In the genomic region with DNA sequence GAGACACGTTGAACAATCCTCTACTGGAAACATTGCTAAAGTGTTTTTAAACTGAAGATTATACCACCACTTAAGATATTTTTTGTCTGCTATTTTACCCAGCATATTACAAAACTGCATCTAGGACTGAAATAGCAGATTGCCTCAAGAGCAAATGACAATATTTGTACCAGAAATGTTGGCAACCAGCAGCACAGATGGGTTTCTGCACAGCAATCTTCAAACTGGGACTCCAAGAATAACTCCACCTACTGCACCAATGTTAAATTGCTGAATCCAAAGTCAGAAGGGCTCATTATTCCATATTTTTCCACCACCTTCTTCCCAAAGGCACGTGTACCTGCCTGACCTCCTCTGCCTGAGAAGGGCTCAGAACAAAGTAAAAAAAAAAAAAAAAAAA, we compare ENCODE assay signal across 16 cellular contexts.
DNase-seq lines count a peak whose midpoint lies in the region; ATAC-seq and TF ChIP-seq lines count a peak whose summit lies in the region.
"Had no signal": no experiment of that assay in that cellular context is flagged by ENCODE, and none has a peak within 500 bp of the region (broad histone marks: within the 10 kb centered on the region; RNA-seq: fewer than 3 reads in every experiment).

No MANE protein-coding gene starts in this region.

- TF ChIP-seq CTCF in activated B cell treated with CpG ODN at 0.5 μM for 24 hours (IDR thresholded peaks at IDR 0.05) (no peak), heart left ventricle (IDR thresholded peaks at IDR 0.05) (peak in 3 of 12 donors; percentile 19 to 40 (median 29)), smooth muscle cell (IDR thresholded peaks at IDR 0.05; ENCODE audit: borderline replicate concordance, insufficient read depth, poor library complexity, severe bottlenecking) (no peak)

- H4K20me1 ChIP-seq in smooth muscle cell (ENCODE audit: low read depth), result peaks cover 67% of the 10 kb centered on the region

- H3K36me3 ChIP-seq in HUES48 (ENCODE audit: control insufficient read depth, insufficient read depth, low read length) (no peaks in the 10 kb centered on the region), heart left ventricle (no peaks in the 10 kb centered on the region), smooth muscle cell (ENCODE audit: low read depth) (no peaks in the 10 kb centered on the region)

- no peaks in the 10 kb centered on the region for H3K27me3 Mint-ChIP-seq in activated B cell treated with CpG ODN at 0.5 μM for 24 hours

- POLR2A ChIA-PET in activated B cell treated with CpG ODN at 0.5 μM for 24 hours (lab: Charles Lee), result interaction anchor here (0.7 to 0.9 kb wide), 2 partner anchors 12 to 76 kb away, joined by 7 read pairs; no protein-coding TSS in a partner anchor

- peak overlapping the region; percentile 96 for H3K27ac Mint-ChIP-seq in activated B cell treated with CpG ODN at 0.5 μM for 24 hours
- H3K27ac Mint-ChIP-seq: HFFc6 had no signal

- H3K4me2 ChIP-seq in smooth muscle cell, result peak overlapping the region; percentile 60

- H3K4me1 ChIP-seq in HUES48 (ENCODE audit: control insufficient read depth, insufficient read depth, low read length) (peaks cover 64% of the 10 kb centered on the region), heart left ventricle (peaks cover 21 to 85% (median 71%) of the 10 kb centered on the region in 12 donors), smooth muscle cell (ENCODE audit: low read depth) (peaks cover 27% of the 10 kb centered on the region)

- H3F3A ChIP-seq in smooth muscle cell (ENCODE audit: low read depth), result no peaks in the 10 kb centered on the region

- no peaks in the 10 kb centered on the region for H3K27me3 ChIP-seq in HUES48 (ENCODE audit: control insufficient read depth, insufficient read depth, low read length)
- H3K27me3 ChIP-seq in heart left ventricle, result no peaks in the 10 kb centered on the region
- no peaks in the 10 kb centered on the region for H3K27me3 ChIP-seq in smooth muscle cell (ENCODE audit: low read depth)

- H3K4me3 ChIP-seq in HUES48 (ENCODE audit: low read depth, low read length) (no peak overlapping the region), heart left ventricle (no peak overlapping the region), smooth muscle cell (no peak overlapping the region)

- intact Hi-C loops in activated B cell treated with CpG ODN at 0.5 μM for 24 hours (cut with micrococcal nuclease), result loop anchor here (2.0 kb wide), 1 partner anchor 14 kb away; no protein-coding TSS in a partner anchor
- intact Hi-C loops in heart left ventricle (cut with DNase I), result loop anchor here in 4 of 10 donors (5.0 to 10.0 kb wide), 4 partner anchors 78 to 512 kb away; a partner anchor contains a TSS

- peaks cover 91% of the 10 kb centered on the region for H3K4me1 Mint-ChIP-seq in activated B cell treated with CpG ODN at 0.5 μM for 24 hours

- TF ChIP-seq POLR2A in heart left ventricle (IDR thresholded peaks at IDR 0.05), result no peak

- H3K27ac ChIP-seq in HUES48 (ENCODE audit: low read depth, low read length) (peak overlapping the region; percentile 45), heart left ventricle (peak overlapping the region in 8 of 12 donors; percentile 18 to 88 (median 40)), smooth muscle cell (ENCODE audit: low read depth) (no peak overlapping the region)

- ATAC-seq in activated B cell treated with CpG ODN at 0.5 μM for 24 hours (ENCODE audit: low read depth) (no peak), heart left ventricle (peak in 1 of 4 donors; percentile 7)

- H2AFZ ChIP-seq in smooth muscle cell (ENCODE audit: low read depth), result no peak overlapping the region

- H3K4me3 Mint-ChIP-seq in activated B cell treated with CpG ODN at 0.5 μM for 24 hours, result peak overlapping the region; percentile 47
- H3K4me3 Mint-ChIP-seq: activated naive CD4-positive, alpha-beta T cell treated with anti-CD3 and anti-CD28 coated beads for 36 hours; HFFc6 had no signal

- CTCF ChIA-PET in activated B cell treated with CpG ODN at 0.5 μM for 24 hours (lab: Charles Lee), result interaction anchor here (0.6 kb wide), 1 partner anchor 12 kb away, joined by 3 read pairs; no protein-coding TSS in a partner anchor

- WGBS in heart left ventricle, 4 donors, result 39 to 48% (median 45%) methylated on average over 2 of the region's 2 CpGs
- 58% methylated on average over 2 of the region's 2 CpGs for WGBS in smooth muscle cell (ENCODE audit: low lambda C conversion rate)

- H3K9me3 ChIP-seq in HUES48 (ENCODE audit: control insufficient read depth, insufficient read depth, low read length) (no peaks in the 10 kb centered on the region), heart left ventricle (peaks cover 0 to 16% (median 7%) of the 10 kb centered on the region in 12 donors), smooth muscle cell (replicated peaks; ENCODE audit: low read depth) (no peaks in the 10 kb centered on the region)

- no peak for DNase-seq in activated B cell treated with CpG ODN at 0.5 μM for 24 hours
- no peak for DNase-seq in heart left ventricle
- DNase-seq in smooth muscle cell (lab: John Stamatoyannopoulos, UW; ENCODE audit: unreplicated experiment), result no peak
- no peak for DNase-seq in NCI-H2107 treated with DMSO at 0.1 percent for 48 hours (lab: John Stamatoyannopoulos, UW; ENCODE audit: unreplicated experiment)
- DNase-seq in NCI-H2227 treated with DMSO at 0.1 percent for 48 hours (lab: John Stamatoyannopoulos, UW), result no peak
- DNase-seq in COLO668 (lab: John Stamatoyannopoulos, UW; ENCODE audit: unreplicated experiment), result no peak
- DNase-seq: activated CD4-positive, alpha-beta T cell treated with anti-CD3 and anti-CD28 coated beads, Interleukin-2, amount 50 U/mL, for 1 hour; activated naive CD4-positive, alpha-beta T cell treated with anti-CD3 and anti-CD28 coated beads for 36 hours; DMS79 treated with DMSO at 0.1 percent for 48 hours; glutamatergic neuron; HFFc6; IMR-90; NCI-H1436 treated with DMSO at 0.1 percent for 48 hours; stimulated activated CD4-positive, alpha-beta T cell treated with anti-CD3 and anti-CD28 coated beads, Interleukin-1b, Interleukin-23, amount 100 ng/mL, for 48 hours; T-helper 1 cell had no signal

- peaks cover 6% of the 10 kb centered on the region for H3K9me3 Mint-ChIP-seq in activated B cell treated with CpG ODN at 0.5 μM for 24 hours

- H3K79me2 ChIP-seq in smooth muscle cell (ENCODE audit: low read depth), result peaks cover 47% of the 10 kb centered on the region

- peaks cover 7% of the 10 kb centered on the region for H3K36me3 Mint-ChIP-seq in activated B cell treated with CpG ODN at 0.5 μM for 24 hours (ENCODE audit: low read depth)

- H3K9ac ChIP-seq in HUES48 (ENCODE audit: low read depth, low read length) (no peak overlapping the region), smooth muscle cell (ENCODE audit: low read depth) (no peak overlapping the region)
